In genomic region chr7:50502001-50502684, GRCh38 we compare ENCODE assay signal across 11 cellular contexts. TPM values are rescaled to one million over a fixed set of nuclear protein-coding genes. Genes with fewer than 3 reads are reported as not detected.
DNase-seq lines count a peak whose midpoint lies in the region; ATAC-seq and TF ChIP-seq lines count a peak whose summit lies in the region.
"Had no signal": no experiment of that assay in that cellular context is flagged by ENCODE, and none has a peak within 500 bp of the region (broad histone marks: within the 10 kb centered on the region; RNA-seq: fewer than 3 reads in every experiment).

No MANE protein-coding gene starts in this region.

- no peaks in the 10 kb centered on the region for H4K20me1 ChIP-seq in fibroblast of lung (ENCODE audit: control insufficient read depth, extremely low read depth, insufficient read depth, low read length)

- no peak overlapping the region for H3K9ac ChIP-seq in fibroblast of lung (ENCODE audit: insufficient read depth, low read length)

- POLR2A ChIA-PET in AG04449 (lab: Yijun Ruan, JAX), result no interaction called here
- POLR2A ChIA-PET in Panc1 (lab: Charles Lee), result no interaction called here

- H2AFZ ChIP-seq in fibroblast of lung (ENCODE audit: low read length), result no peak overlapping the region

- no TSS peak for BruUV-seq in Panc1 (replicated peaks; lab: Mats Ljungman, UMichigan)

- H3K27me3 ChIP-seq in Panc1 (ENCODE audit: control insufficient read depth, insufficient read depth, low read length) (peaks cover 11% of the 10 kb centered on the region), fibroblast of lung (ENCODE audit: control insufficient read depth, insufficient read depth, low read length) (peaks cover 7% of the 10 kb centered on the region), HAP-1 (ENCODE audit: low read depth) (peaks cover 10% of the 10 kb centered on the region)

- H3K4me1 ChIP-seq in Panc1 (ENCODE audit: control insufficient read depth, insufficient read depth, low read length), result no peaks in the 10 kb centered on the region
- H3K4me1 ChIP-seq in fibroblast of lung (ENCODE audit: control insufficient read depth, extremely low read depth, insufficient read depth, low read length), result peaks cover 2% of the 10 kb centered on the region
- no peaks in the 10 kb centered on the region for H3K4me1 ChIP-seq in HAP-1

- in situ Hi-C loops in Panc1 (cut with HindIII; ENCODE audit: low pct_unique_long_range_greater_than_20kb, low sequenced_read_pairs) (no loop called here), HAP-1 (cut with MboI; ENCODE audit: low sequenced_read_pairs) (no loop called here)

- CTCF ChIA-PET in AG04449 (lab: Yijun Ruan, JAX) (interaction anchor here (1.0 to 2.1 kb wide), 4 partner anchors 32 to 661 kb away, joined by 3 to 13 read pairs (median 6); no protein-coding TSS in a partner anchor), Panc1 (lab: Charles Lee) (no interaction called here)

- H3K4me3 ChIP-seq in AG04449 (ENCODE audit: low read depth, low read length), result no peak overlapping the region
- no peak overlapping the region for H3K4me3 ChIP-seq in Panc1 (ENCODE audit: low read depth in 2 of 2, low read length in 2 of 2)
- H3K4me3 ChIP-seq in fibroblast of lung (replicated peaks in 1 of 4; ENCODE audit: control extremely low read depth in 1 of 4, insufficient read depth in 1 of 4, low read depth in 3 of 4, low read length in 4 of 4), result peak overlapping the region in 1 of 4 experiments; percentile 43
- no peak overlapping the region for H3K4me3 ChIP-seq in HAP-1
- H3K4me3 ChIP-seq: skin epidermis had no signal

- no peak overlapping the region for H3K27ac ChIP-seq in Panc1 (ENCODE audit: low read length)
- no peak overlapping the region for H3K27ac ChIP-seq in fibroblast of lung (ENCODE audit: insufficient read depth, low read length)

- ATAC-seq in Panc1 (peak; percentile 31; the same call in 1 of the 2 replicates), GM19463 (IDR thresholded peaks at IDR 0.05; ENCODE audit: unreplicated experiment) (no peak), HG02981 (IDR thresholded peaks at IDR 0.05; ENCODE audit: unreplicated experiment) (no peak)
- ATAC-seq: T-helper 17 cell had no signal

- no peaks in the 10 kb centered on the region for H3K9me3 ChIP-seq in Panc1 (ENCODE audit: control insufficient read depth, insufficient read depth, low read depth, low read length)
- no peaks in the 10 kb centered on the region for H3K9me3 ChIP-seq in fibroblast of lung (ENCODE audit: control insufficient read depth, insufficient read depth, low read depth, low read length)
- H3K9me3 ChIP-seq in HAP-1, result no peaks in the 10 kb centered on the region

- peak overlapping the region; percentile 15 for H3K4me2 ChIP-seq in fibroblast of lung (ENCODE audit: extremely low read depth, insufficient read depth, low read length)

- intact Hi-C loops in Panc1 (cut with micrococcal nuclease; ENCODE audit: unreplicated experiment), result no loop called here

- DNase-seq in AG04449 (ENCODE audit: low read depth, low spot score) (peak; percentile 24), Panc1 (ENCODE audit: low read depth, low spot score) (no peak), fibroblast of lung (ENCODE audit: low read depth in 2 of 2) (peak; percentile 90 to 100), non-pigmented ciliary epithelial cell (ENCODE audit: low read depth) (peak; percentile 92), HAP-1 (ENCODE audit: low spot score in 2 of 2) (no peak), SW 1271 (lab: John Stamatoyannopoulos, UW) (no peak)
- DNase-seq: CD4-positive, CD25-positive, alpha-beta regulatory T cell; T-helper 17 cell had no signal

- TF ChIP-seq CTCF in AG04449 (IDR thresholded peaks at IDR 0.05; ENCODE audit: insufficient read depth, low read length, missing control alignments) (no peak), Panc1 (IDR thresholded peaks at IDR 0.05) (no peak), fibroblast of lung (conservative IDR thresholded peaks at IDR 0.05 in 1 of 2, IDR thresholded peaks at IDR 0.05 in 1 of 2; ENCODE audit: low read depth in 1 of 2, low read length in 2 of 2) (no peak)

- no peaks in the 10 kb centered on the region for H3K79me2 ChIP-seq in fibroblast of lung (ENCODE audit: control insufficient read depth, insufficient read depth, low read length)

- H3K36me3 ChIP-seq in Panc1 (ENCODE audit: control insufficient read depth, insufficient read depth, low read length) (no peaks in the 10 kb centered on the region), fibroblast of lung (ENCODE audit: control insufficient read depth, insufficient read depth, low read length) (no peaks in the 10 kb centered on the region), HAP-1 (replicated peaks) (no peaks in the 10 kb centered on the region)

RNA-seq across cellular contexts. Expression of gene FIGNL1, which starts 52.0 kb away (rescaled TPM):
- 28.0 TPM for total RNA-seq in Panc1 (2021; ENCODE audit: unreplicated experiment)
- polyA plus RNA-seq in Panc1 (2012; ENCODE audit: insufficient read length), result 5.9 TPM
- total RNA-seq in fibroblast of lung, result 5.9 and 6.4 TPM in 2 replicates
- 8.2 and 20.9 TPM in 2 replicates for polyA plus RNA-seq in fibroblast of lung
- polyA plus RNA-seq in fibroblast of lung (2012), result 6.0 and 13.5 TPM in 2 replicates
- 5.3 and 6.6 TPM in 2 replicates for polyA minus RNA-seq in fibroblast of lung (ENCODE audit: low replicate concordance)

Comparison
In these comparisons a context has a peak if more than half of its experiments do, and no peak if none do; other contexts are left out.
1. DNase-seq: peak in AG04449 (single experiment), fibroblast of lung (2 of 2) and non-pigmented ciliary epithelial cell (single experiment); none in Panc1 (single experiment), HAP-1 (0 of 2) and SW 1271 (0 of 2).